Comparison of ENCODE assay signal across 29 cellular contexts in the genomic region with DNA sequence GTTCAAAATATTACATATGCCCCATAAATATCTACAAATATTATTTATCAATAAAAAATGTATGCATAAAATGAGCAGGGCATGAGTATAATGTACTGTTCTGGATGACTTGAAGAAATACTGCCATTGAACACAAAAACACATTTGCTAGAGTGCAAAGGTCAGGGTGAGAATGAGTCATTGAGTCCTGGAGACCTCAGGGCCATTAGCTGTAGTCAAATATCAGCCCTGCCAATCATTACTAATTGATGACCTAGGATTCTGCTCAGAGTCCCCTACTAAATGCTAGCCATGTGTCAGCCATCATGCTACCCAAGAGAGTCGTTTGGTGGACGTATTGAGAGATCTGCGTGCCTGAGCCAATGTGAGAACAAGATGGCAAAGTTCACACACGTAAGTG.
"Had no signal": no experiment of that assay in that cellular context is flagged by ENCODE, and none has a peak within 500 bp of the region (broad histone marks: within the 10 kb centered on the region; RNA-seq: fewer than 3 reads in every experiment).

No MANE protein-coding gene starts in this region.

- H3K4me2 ChIP-seq: SK-N-SH had no signal

- H3K9ac ChIP-seq: SK-N-SH had no signal

- H3K27ac Mint-ChIP-seq: activated CD4-positive, alpha-beta T cell treated with anti-CD3 and anti-CD28 coated beads, Interleukin-2, amount 10 ng/mL, durations not matched to agents 24 days and 14 days; activated CD8-positive, alpha-beta T cell treated with anti-CD3 and anti-CD28 coated beads for 36 hours; activated naive CD4-positive, alpha-beta T cell treated with anti-CD3 and anti-CD28 coated beads, Interleukin-2, amount 50 U/mL, for 24 hours; activated naive CD8-positive, alpha-beta T cell treated with anti-CD3 and anti-CD28 coated beads, Interleukin-2, amount 10 ng/mL, durations not matched to agents 7 days and 5 days; activated T-helper 2 cell treated with anti-CD3 and anti-CD28 coated beads, Interferon-gamma antibody, Interleukin-2, Interleukin-4, amounts not matched to agents 10 μg/mL and 5 μg/mL and 100 μg/mL, durations not matched to agents 14 hours and 24 hours and 36 hours; T-helper 1 cell treated with Interleukin-12 subunit alpha and Interleukin-12 subunit beta and Interleukin-4 antibody, amounts not matched to agents 30 μg/mL and 1 μg/mL, for 36 hours; T-helper 2 cell treated with Interferon-gamma antibody and Interleukin-4, amounts not matched to agents 5 μg/mL and 100 μg/mL, for 36 hours had no signal

- H3K36me3 ChIP-seq: ascending aorta, cardiac muscle cell, Peyer's patch, SJSA1 had no signal

- H3K27me3 Mint-ChIP-seq: activated naive CD4-positive, alpha-beta T cell treated with anti-CD3 and anti-CD28 coated beads, Interleukin-2, amount 50 U/mL, for 24 hours had no signal

- H3K4me3 Mint-ChIP-seq: activated CD4-positive, alpha-beta T cell treated with anti-CD3 and anti-CD28 coated beads, Interleukin-2, amount 10 ng/mL, durations not matched to agents 24 days and 14 days; activated CD8-positive, alpha-beta T cell treated with anti-CD3 and anti-CD28 coated beads for 36 hours; activated naive CD4-positive, alpha-beta T cell treated with anti-CD3 and anti-CD28 coated beads, Interleukin-2, amount 50 U/mL, for 24 hours; activated naive CD8-positive, alpha-beta T cell treated with anti-CD3 and anti-CD28 coated beads, Interleukin-2, amount 10 ng/mL, durations not matched to agents 7 days and 5 days; T-helper 1 cell treated with Interleukin-12 subunit alpha and Interleukin-12 subunit beta and Interleukin-4 antibody, amounts not matched to agents 30 μg/mL and 1 μg/mL, for 36 hours; T-helper 2 cell treated with Interferon-gamma antibody and Interleukin-4, amounts not matched to agents 5 μg/mL and 100 μg/mL, for 36 hours had no signal

- H3K4me3 ChIP-seq: ascending aorta, cardiac muscle cell, Peyer's patch, SJSA1 had no signal

- H3K27me3 ChIP-seq: ascending aorta, Peyer's patch, SJSA1 had no signal

- DNase-seq: activated CD4-positive, alpha-beta T cell treated with anti-CD3 and anti-CD28 coated beads, Interleukin-2, amount 10 ng/mL, durations not matched to agents 24 days and 14 days; activated CD4-positive, alpha-beta T cell treated with anti-CD3 and anti-CD28 coated beads, Interleukin-2, amount 50 U/mL, for 4 hours; activated CD8-positive, alpha-beta T cell treated with anti-CD3 and anti-CD28 coated beads for 36 hours; activated gamma-delta T cell; activated naive CD4-positive, alpha-beta T cell treated with Interleukin-2 at 50 U/mL for 16 hours; activated naive CD8-positive, alpha-beta T cell treated with anti-CD3 and anti-CD28 coated beads, Interleukin-2, amount 10 ng/mL, durations not matched to agents 7 days and 5 days; activated T-cell treated with anti-CD3 and anti-CD28 coated beads, Interleukin-2, amount 50 U/mL, for 1 hour; amygdala; Karpas-422; NCI-H1105 treated with DMSO at 0.1 percent for 48 hours; NCI-H1436 treated with DMSO at 0.1 percent for 48 hours; NCI-H1694 treated with DMSO at 0.1 percent for 48 hours; NCI-H2029; NCI-H345; NCI-H526; NCI-H748 treated with DMSO at 0.1 percent for 48 hours; NK-92 treated with Interleukin-12 subunit alpha and Interleukin-12 subunit beta, amount 100 ng/mL, for 24 hours; PC-3; Peyer's patch; RPMI8226; SHP77 treated with DMSO at 0.1 percent for 48 hours; SK-N-SH had no signal

- H3K36me3 Mint-ChIP-seq: activated naive CD4-positive, alpha-beta T cell treated with anti-CD3 and anti-CD28 coated beads, Interleukin-2, amount 50 U/mL, for 24 hours had no signal

- H3K27ac ChIP-seq: ascending aorta, cardiac muscle cell, Peyer's patch, SJSA1 had no signal

- H3K9me3 Mint-ChIP-seq: activated CD4-positive, alpha-beta T cell treated with anti-CD3 and anti-CD28 coated beads, Interleukin-2, amount 10 ng/mL, durations not matched to agents 24 days and 14 days; activated CD8-positive, alpha-beta T cell treated with anti-CD3 and anti-CD28 coated beads for 36 hours; activated naive CD4-positive, alpha-beta T cell treated with anti-CD3 and anti-CD28 coated beads, Interleukin-2, amount 50 U/mL, for 24 hours; activated naive CD8-positive, alpha-beta T cell treated with anti-CD3 and anti-CD28 coated beads, Interleukin-2, amount 10 ng/mL, durations not matched to agents 7 days and 5 days; activated T-helper 2 cell treated with anti-CD3 and anti-CD28 coated beads, Interferon-gamma antibody, Interleukin-2, Interleukin-4, amounts not matched to agents 10 μg/mL and 5 μg/mL and 100 μg/mL, durations not matched to agents 14 hours and 24 hours and 36 hours; T-helper 1 cell treated with Interleukin-12 subunit alpha and Interleukin-12 subunit beta and Interleukin-4 antibody, amounts not matched to agents 30 μg/mL and 1 μg/mL, for 36 hours; T-helper 2 cell treated with Interferon-gamma antibody and Interleukin-4, amounts not matched to agents 5 μg/mL and 100 μg/mL, for 36 hours had no signal

- H3K9me3 ChIP-seq: ascending aorta, Peyer's patch, SJSA1, SK-N-SH had no signal
